In genomic region chr3:15959434-15959811, GRCh38 we compare ENCODE assay signal across 23 cellular contexts.
"Had no signal": no experiment of that assay in that cellular context is flagged by ENCODE, and none has a peak within 500 bp of the region (broad histone marks: within the 10 kb centered on the region; RNA-seq: fewer than 3 reads in every experiment).

No MANE protein-coding gene starts in this region.

- H3K9me3 Mint-ChIP-seq: activated CD4-positive, alpha-beta T cell treated with anti-CD3 and anti-CD28 coated beads, Interleukin-2, amount 10 ng/mL, durations not matched to agents 7 days and 5 days; activated CD8-positive, alpha-beta T cell treated with anti-CD3 and anti-CD28 coated beads for 36 hours; activated naive CD4-positive, alpha-beta T cell treated with anti-CD3 and anti-CD28 coated beads, Interleukin-2, amount 50 U/mL, for 72 hours; natural killer cell; T-helper 1 cell treated with Interleukin-12 subunit alpha and Interleukin-12 subunit beta and Interleukin-4 antibody, amounts not matched to agents 30 μg/mL and 1 μg/mL, for 36 hours had no signal

- H3K27ac Mint-ChIP-seq: activated CD4-positive, alpha-beta T cell treated with anti-CD3 and anti-CD28 coated beads, Interleukin-2, amount 10 ng/mL, durations not matched to agents 7 days and 5 days; activated CD8-positive, alpha-beta memory T cell treated with anti-CD3 and anti-CD28 coated beads, Interleukin-2, amount 10 ng/mL, durations not matched to agents 7 days and 5 days; activated CD8-positive, alpha-beta T cell treated with anti-CD3 and anti-CD28 coated beads for 36 hours; activated naive CD4-positive, alpha-beta T cell treated with anti-CD3 and anti-CD28 coated beads, Interleukin-2, amount 50 U/mL, for 72 hours; natural killer cell; progenitor cell of endocrine pancreas; T-helper 1 cell treated with Interleukin-12 subunit alpha and Interleukin-12 subunit beta and Interleukin-4 antibody, amounts not matched to agents 30 μg/mL and 1 μg/mL, for 36 hours had no signal

- H3K4me3 ChIP-seq: adrenal gland, lung, sigmoid colon, SJSA1, thyroid gland, upper lobe of right lung had no signal

- H3K4me1 Mint-ChIP-seq: activated CD4-positive, alpha-beta T cell treated with anti-CD3 and anti-CD28 coated beads, Interleukin-2, amount 10 ng/mL, durations not matched to agents 7 days and 5 days; activated CD8-positive, alpha-beta memory T cell treated with anti-CD3 and anti-CD28 coated beads, Interleukin-2, amount 10 ng/mL, durations not matched to agents 7 days and 5 days; natural killer cell had no signal

- H3K27me3 ChIP-seq: adrenal gland, foreskin keratinocyte, sigmoid colon, SJSA1, thyroid gland, upper lobe of right lung had no signal

- H3K36me3 ChIP-seq: adrenal gland, sigmoid colon, SJSA1, thyroid gland, upper lobe of right lung had no signal

- H3K4me3 Mint-ChIP-seq: activated CD4-positive, alpha-beta T cell treated with anti-CD3 and anti-CD28 coated beads, Interleukin-2, amount 10 ng/mL, durations not matched to agents 7 days and 5 days; activated CD8-positive, alpha-beta memory T cell treated with anti-CD3 and anti-CD28 coated beads, Interleukin-2, amount 10 ng/mL, durations not matched to agents 7 days and 5 days; activated CD8-positive, alpha-beta T cell treated with anti-CD3 and anti-CD28 coated beads for 36 hours; mesothelial cell of epicardium; natural killer cell; T-helper 1 cell treated with Interleukin-12 subunit alpha and Interleukin-12 subunit beta and Interleukin-4 antibody, amounts not matched to agents 30 μg/mL and 1 μg/mL, for 36 hours had no signal

- H3K27me3 Mint-ChIP-seq: activated CD8-positive, alpha-beta T cell treated with anti-CD3 and anti-CD28 coated beads for 36 hours; progenitor cell of endocrine pancreas had no signal

- ATAC-seq: activated CD8-positive, alpha-beta memory T cell treated with anti-CD3 and anti-CD28 coated beads, Interleukin-2, amount 10 ng/mL, durations not matched to agents 7 days and 5 days; activated CD8-positive, alpha-beta T cell treated with anti-CD3 and anti-CD28 coated beads for 36 hours; activated naive CD4-positive, alpha-beta T cell treated with anti-CD3 and anti-CD28 coated beads, Interleukin-2, amount 50 U/mL, for 72 hours; foreskin keratinocyte; natural killer cell; stimulated activated naive CD8-positive, alpha-beta T cell treated with anti-CD3 and anti-CD28 coated beads, Interleukin-15, Interleukin-2, amounts not matched to agents 100 U/mL and 50 U/mL, for 24 hours; upper lobe of right lung had no signal

- FAIRE-seq: keratinocyte had no signal

- H3K27ac ChIP-seq: adrenal gland, foreskin keratinocyte, sigmoid colon, SJSA1, thyroid gland, upper lobe of right lung had no signal

- H3K4me1 ChIP-seq: adrenal gland, foreskin keratinocyte, sigmoid colon, thyroid gland, upper lobe of right lung had no signal

- H3K36me3 Mint-ChIP-seq: activated CD8-positive, alpha-beta memory T cell treated with anti-CD3 and anti-CD28 coated beads, Interleukin-2, amount 10 ng/mL, durations not matched to agents 7 days and 5 days; activated naive CD4-positive, alpha-beta T cell treated with anti-CD3 and anti-CD28 coated beads, Interleukin-2, amount 50 U/mL, for 72 hours; mesothelial cell of epicardium; natural killer cell had no signal

- DNase-seq: activated CD4-positive, alpha-beta T cell treated with anti-CD3 and anti-CD28 coated beads, Interleukin-2, amount 10 ng/mL, durations not matched to agents 7 days and 5 days; activated CD8-positive, alpha-beta memory T cell treated with anti-CD3 and anti-CD28 coated beads, Interleukin-2, amount 10 ng/mL, durations not matched to agents 7 days and 5 days; activated CD8-positive, alpha-beta T cell treated with anti-CD3 and anti-CD28 coated beads for 36 hours; activated T-cell treated with anti-CD3 and anti-CD28 coated beads for 4 hours; adrenal gland; dermis blood vessel endothelial cell; effector CD8-positive, alpha-beta T cell; foreskin keratinocyte; natural killer cell; retina; sigmoid colon; stimulated activated CD4-positive, alpha-beta T cell treated with anti-CD3 and anti-CD28 coated beads, Interleukin-4, amount 100 ng/mL, for 4 hours; stimulated activated naive CD8-positive, alpha-beta T cell treated with anti-CD3 and anti-CD28 coated beads, Interleukin-15, Interleukin-2, amounts not matched to agents 100 U/mL and 50 U/mL, for 24 hours; substantia nigra; thyroid gland; upper lobe of right lung had no signal

- H3K9me3 ChIP-seq: adrenal gland, sigmoid colon, SJSA1, thyroid gland, upper lobe of right lung had no signal
